Comparison of ENCODE assay signal across 23 cellular contexts in genomic region chr3:144164352-144164751, GRCh38.
DNase-seq lines count a peak whose midpoint lies in the region; ATAC-seq, FAIRE-seq and TF ChIP-seq lines count a peak whose summit lies in the region.
"Had no signal": no experiment of that assay in that cellular context is flagged by ENCODE, and none has a peak within 500 bp of the region (broad histone marks: within the 10 kb centered on the region; RNA-seq: fewer than 3 reads in every experiment).

No MANE protein-coding gene starts in this region.

- no TSS peak for BruUV-seq in GM12878 (replicated peaks; lab: Mats Ljungman, UMichigan)

- peaks cover 0 to 5% of the 10 kb centered on the region in 2 donors for H3K4me1 Mint-ChIP-seq in stimulated activated naive B cell treated with anti-CD40 and anti-IgM and Interleukin-4, amounts not matched to agents 10 μg/mL and 1 μg/mL and 100 μg/mL, for 72 hours
- H3K4me1 Mint-ChIP-seq: CD4-positive, CD25-positive, alpha-beta regulatory T cell had no signal

- DNase-seq in NOMO-1 treated with dmso at 0.1 percent for 144 hours (lab: John Stamatoyannopoulos, UW; ENCODE audit: unreplicated experiment) (peak; percentile 5), NOMO-1 treated with DMSO at 0.1 percent for 48 hours (lab: John Stamatoyannopoulos, UW; ENCODE audit: unreplicated experiment) (no peak), GM12878 (ENCODE audit: low read depth, low spot score) (no peak), urothelium cell line (ENCODE audit: low spot score) (no peak), T-helper 1 cell (no peak)
- DNase-seq in stimulated activated naive B cell treated with anti-CD40 and anti-IgM and Interleukin-4, amounts not matched to agents 10 μg/mL and 1 μg/mL and 100 μg/mL, for 72 hours = no peak
- DNase-seq: Caco-2; CD4-positive, CD25-positive, alpha-beta regulatory T cell; CD8-positive, alpha-beta T cell; DMS153; DND-41; GM23248; H7 had no signal

- FAIRE-seq in GM12878 (lab: Jason Lieb, UNC) (no peak), urothelium cell line (lab: Jason Lieb, UNC) (no peak)
- FAIRE-seq: A204.1, G401.6, H1 had no signal

- RAD21 ChIA-PET in GM12878 (lab: Charles Lee; ENCODE audit: unreplicated experiment) = no interaction called here

- H3K36me3 ChIP-seq in OCI-LY3 (replicated peaks; ENCODE audit: low read depth, low read length) = peaks cover under 1% of the 10 kb centered on the region
- no peaks in the 10 kb centered on the region for H3K36me3 ChIP-seq in GM12878 (ENCODE audit: control insufficient read depth in 2 of 2, insufficient read depth in 2 of 2, low read length in 1 of 2)
- H3K36me3 ChIP-seq: BLaER1 had no signal

- H3K27ac Mint-ChIP-seq in stimulated activated naive B cell treated with anti-CD40 and anti-IgM and Interleukin-4, amounts not matched to agents 10 μg/mL and 1 μg/mL and 100 μg/mL, for 72 hours = no peak overlapping the region
- H3K27ac Mint-ChIP-seq: B cell; CD4-positive, CD25-positive, alpha-beta regulatory T cell; CD8-positive, alpha-beta T cell had no signal

- no peaks in the 10 kb centered on the region for H3K27me3 ChIP-seq in OCI-LY3 (ENCODE audit: low read depth, low read length)
- H3K27me3 ChIP-seq in GM12878 (replicated peaks in 1 of 2; ENCODE audit: control insufficient read depth in 2 of 2, insufficient read depth in 2 of 2, low read length in 1 of 2) = no peaks in the 10 kb centered on the region
- H3K27me3 ChIP-seq: BLaER1 had no signal

- intact Hi-C loops in GM12878 (cut with micrococcal nuclease; ENCODE audit: unreplicated experiment) = no loop called here

- H3K4me3 ChIP-seq in OCI-LY3 (ENCODE audit: low read length) (peak overlapping the region; percentile 18; the same call in 1 of the 2 replicates), GM12878 (no peak overlapping the region)
- H3K4me3 ChIP-seq: BLaER1, GM23248 had no signal

- SMC1A ChIA-PET in GM12878 (lab: Charles Lee; ENCODE audit: uncharacterized antibody, unreplicated experiment) = no interaction called here

- H3K4me3 Mint-ChIP-seq in stimulated activated naive B cell treated with anti-CD40 and anti-IgM and Interleukin-4, amounts not matched to agents 10 μg/mL and 1 μg/mL and 100 μg/mL, for 72 hours = no peak overlapping the region
- H3K4me3 Mint-ChIP-seq: B cell; CD4-positive, CD25-positive, alpha-beta regulatory T cell; CD8-positive, alpha-beta T cell had no signal

- peak overlapping the region; percentile 61 for H3K27ac ChIP-seq in OCI-LY3 (ENCODE audit: low read length)
- H3K27ac ChIP-seq in GM12878 (ENCODE audit: control insufficient read depth, insufficient read depth) = no peak overlapping the region
- H3K27ac ChIP-seq: 22Rv1, BLaER1, C4-2B, GM23248 had no signal

- ATAC-seq in GM12878 = no peak
- peak; percentile 54 to 64 for ATAC-seq in stimulated activated naive B cell treated with anti-CD40 and anti-IgM and Interleukin-4, amounts not matched to agents 10 μg/mL and 1 μg/mL and 100 μg/mL, for 72 hours (replicated peaks)
- no peak for ATAC-seq in GM21576 (IDR thresholded peaks at IDR 0.05; ENCODE audit: unreplicated experiment)
- ATAC-seq: CD8-positive, alpha-beta T cell; HCT116 had no signal

- WGBS in GM12878 (ENCODE audit: insufficient coverage, insufficient replicate concordance, low lambda C conversion rate, missing lambda C conversion rate) = 100% methylated on average over 1 of the region's 1 CpG

- POLR2A ChIA-PET in GM12878 (lab: Charles Lee) = no interaction called here

- no peak for TF ChIP-seq POLR2A in GM12878 (IDR thresholded peaks at IDR 0.05; ENCODE audit: low read depth, low read length)

- no peaks in the 10 kb centered on the region for H4K20me1 ChIP-seq in OCI-LY3 (ENCODE audit: insufficient read depth, low read length)
- no peaks in the 10 kb centered on the region for H4K20me1 ChIP-seq in GM12878 (ENCODE audit: control insufficient read depth, insufficient read depth)
- H4K20me1 ChIP-seq: BLaER1 had no signal

- H3K27me3 Mint-ChIP-seq in stimulated activated naive B cell treated with anti-CD40 and anti-IgM and Interleukin-4, amounts not matched to agents 10 μg/mL and 1 μg/mL and 100 μg/mL, for 72 hours = peaks cover 0 to 5% of the 10 kb centered on the region in 2 donors
- H3K27me3 Mint-ChIP-seq: B cell; CD4-positive, CD25-positive, alpha-beta regulatory T cell had no signal

- no peak overlapping the region for H2AFZ ChIP-seq in OCI-LY3 (ENCODE audit: low read depth, low read length)
- no peak overlapping the region for H2AFZ ChIP-seq in GM12878 (ENCODE audit: control insufficient read depth, low read depth, low read length)
- H2AFZ ChIP-seq: GM23248 had no signal

- no peak for TF ChIP-seq RAD21 in GM12878 (IDR thresholded peaks at IDR 0.05; ENCODE audit: insufficient read depth, low read depth, low read length)

- in situ Hi-C loops in GM12878 (cut with MboI) = no loop called here

- 0 out of 2 replicates have a peak, but pooled peaks cover 3% of the 10 kb centered on the region for H3K79me2 ChIP-seq in OCI-LY3 (ENCODE audit: low read length)
- no peaks in the 10 kb centered on the region for H3K79me2 ChIP-seq in GM12878 (ENCODE audit: control insufficient read depth, insufficient read depth, low read length)

- peaks cover 49% of the 10 kb centered on the region for H3K4me1 ChIP-seq in OCI-LY3 (ENCODE audit: low read length)
- no peaks in the 10 kb centered on the region for H3K4me1 ChIP-seq in GM12878 (ENCODE audit: control insufficient read depth, insufficient read depth, low read length)
- H3K4me1 ChIP-seq: BLaER1 had no signal

- H3K9me3 ChIP-seq in OCI-LY3 (ENCODE audit: insufficient read depth, low read length) (peaks cover 5% of the 10 kb centered on the region; the same call in 1 of the 2 replicates), GM12878 (replicated peaks; ENCODE audit: control insufficient read depth, insufficient read depth, low read length) (no peaks in the 10 kb centered on the region; the same call in 2 of the 3 replicates)
- H3K9me3 ChIP-seq: BLaER1 had no signal

- TF ChIP-seq EP300 in GM12878 (IDR thresholded peaks at IDR 0.05; ENCODE audit: borderline replicate concordance in 1 of 2, control insufficient read depth in 1 of 2, low read depth in 2 of 2, low read length in 2 of 2) = no peak

- H3K9ac ChIP-seq in OCI-LY3 (ENCODE audit: low read length) (no peak overlapping the region), GM12878 (ENCODE audit: control insufficient read depth, insufficient read depth, low read length) (no peak overlapping the region)
- H3K9ac ChIP-seq: BLaER1, GM23248 had no signal

- peaks cover 3 to 7% of the 10 kb centered on the region in 2 donors for H3K9me3 Mint-ChIP-seq in stimulated activated naive B cell treated with anti-CD40 and anti-IgM and Interleukin-4, amounts not matched to agents 10 μg/mL and 1 μg/mL and 100 μg/mL, for 72 hours

- H3K36me3 Mint-ChIP-seq in stimulated activated naive B cell treated with anti-CD40 and anti-IgM and Interleukin-4, amounts not matched to agents 10 μg/mL and 1 μg/mL and 100 μg/mL, for 72 hours = peaks cover 0 to 1% of the 10 kb centered on the region in 2 donors
- H3K36me3 Mint-ChIP-seq: CD4-positive, CD25-positive, alpha-beta regulatory T cell; CD8-positive, alpha-beta T cell had no signal

- TF ChIP-seq CTCF in OCI-LY3 (IDR thresholded peaks at IDR 0.05; ENCODE audit: low read depth, low read length) (no peak), GM12878 (IDR thresholded peaks at IDR 0.05 in 2 of 3, conservative IDR thresholded peaks at IDR 0.05 in 1 of 3; ENCODE audit: control insufficient read depth in 2 of 3, extremely low read depth in 1 of 3, insufficient read depth in 1 of 3, low read depth in 3 of 3, low read length in 3 of 3) (no peak)

- H3K4me2 ChIP-seq in OCI-LY3 (ENCODE audit: low read length) (peak overlapping the region; percentile 47), GM12878 (ENCODE audit: control insufficient read depth, insufficient read depth) (no peak overlapping the region)
- H3K4me2 ChIP-seq: BLaER1 had no signal

- CTCF ChIA-PET in GM12878 (lab: Yijun Ruan, JAX) = interaction anchor here (2.5 kb wide), 1 partner anchor 8 kb away, joined by 7 read pairs; no protein-coding TSS in a partner anchor

TF ChIP-seq in GM12878, 131 proteins besides CTCF, POLR2A, EP300 and RAD21:
- TF ChIP-seq BCLAF1 (IDR thresholded peaks at IDR 0.05) = no peak
- TF ChIP-seq SPI1 (IDR thresholded peaks at IDR 0.05; ENCODE audit: borderline replicate concordance, insufficient read depth, low read depth, low read length) = peak; percentile 46; the same call in 1 of the 2 replicates

Comparison
In these comparisons a context has a peak if more than half of its experiments do, and no peak if none do; other contexts are left out.
1. ATAC-seq: peak in stimulated activated naive B cell treated with anti-CD40 and anti-IgM and Interleukin-4, amounts not matched to agents 10 μg/mL and 1 μg/mL and 100 μg/mL, for 72 hours (2 of 2); none in GM12878 (single experiment) and GM21576 (single experiment).